Comparison of ENCODE assay signal across 13 cellular contexts in genomic region chr10:13120786-13121499, GRCh38. TPM values are rescaled to one million over a fixed set of nuclear protein-coding genes. Genes with fewer than 3 reads are reported as not detected.
DNase-seq lines count a peak whose midpoint lies in the region; ATAC-seq and TF ChIP-seq lines count a peak whose summit lies in the region.
"Had no signal": no experiment of that assay in that cellular context is flagged by ENCODE, and none has a peak within 500 bp of the region (broad histone marks: within the 10 kb centered on the region; RNA-seq: fewer than 3 reads in every experiment).

No MANE protein-coding gene starts in this region.

- H3K79me2 ChIP-seq in trophoblast cell (ENCODE audit: control insufficient read depth, insufficient read depth, low read length, poor library complexity), result no peaks in the 10 kb centered on the region

- no peak overlapping the region for H4K8ac ChIP-seq in trophoblast cell (ENCODE audit: low read depth, low read length)

- peak overlapping the region; percentile 2 for H3K27ac Mint-ChIP-seq in glutamatergic neuron (ENCODE audit: unreplicated experiment)
- H3K27ac Mint-ChIP-seq in CD4-positive, alpha-beta memory T cell, result peak overlapping the region in 2 of 7 donors; percentile 27 to 66

- H3K27me3 ChIP-seq in WERI-Rb-1 (ENCODE audit: insufficient read depth, low read depth, severe bottlenecking) (no peaks in the 10 kb centered on the region), trophoblast cell (ENCODE audit: insufficient read depth, low read length) (no peaks in the 10 kb centered on the region)
- no peaks in the 10 kb centered on the region for H3K27me3 ChIP-seq in CD4-positive, alpha-beta memory T cell (ENCODE audit: insufficient read depth, low read length)
- H3K27me3 ChIP-seq: adrenal gland, tibial nerve had no signal

- H3K18ac ChIP-seq in trophoblast cell (ENCODE audit: low read length), result no peak overlapping the region

- H3K79me1 ChIP-seq in trophoblast cell (ENCODE audit: low read length), result no peaks in the 10 kb centered on the region

- WGBS in trophoblast cell (ENCODE audit: extremely low coverage, insufficient coverage, insufficient read length), result no CpG with 5 or more reads among the region's 10 CpGs

- no peak overlapping the region for H2BK12ac ChIP-seq in trophoblast cell (ENCODE audit: low read length)

- no peak overlapping the region for H4K91ac ChIP-seq in trophoblast cell (ENCODE audit: low read depth, low read length)

- peak overlapping the region; percentile 56 for H3K27ac ChIP-seq in WERI-Rb-1
- H3K27ac ChIP-seq in CD4-positive, alpha-beta memory T cell (ENCODE audit: low read depth, low read length), result no peak overlapping the region
- no peak overlapping the region for H3K27ac ChIP-seq in trophoblast cell (ENCODE audit: low read depth, low read length)
- H3K27ac ChIP-seq: adrenal gland, tibial nerve had no signal

- H2AK5ac ChIP-seq in trophoblast cell (ENCODE audit: low read length), result no peak overlapping the region

- POLR2A ChIA-PET in CD4-positive, alpha-beta memory T cell (lab: Charles Lee; ENCODE audit: partially characterized antibody), result interaction anchor here (0.7 kb wide), 1 partner anchor 211 kb away, joined by 3 read pairs; no protein-coding TSS in a partner anchor

- H3K9ac ChIP-seq in trophoblast cell (ENCODE audit: low read length), result no peak overlapping the region

- no peak overlapping the region for H2AFZ ChIP-seq in trophoblast cell (ENCODE audit: insufficient read depth, low read length, poor library complexity)

- H3K27me3 Mint-ChIP-seq in glutamatergic neuron (ENCODE audit: unreplicated experiment), result peaks cover 2% of the 10 kb centered on the region
- H3K27me3 Mint-ChIP-seq in CD4-positive, alpha-beta memory T cell, result no peaks in the 10 kb centered on the region

- intact Hi-C loops in Right ventricle myocardium superior (cut with DNase I), result no loop called here
- intact Hi-C loops in cardiac septum (cut with DNase I), result no loop called here
- intact Hi-C loops in CD4-positive, alpha-beta memory T cell (cut with micrococcal nuclease), result no loop called here

- H3K4ac ChIP-seq in trophoblast cell (ENCODE audit: low read depth, low read length), result no peak overlapping the region

- no peak overlapping the region; the same call in 1 of the 2 replicates for H3K4me3 ChIP-seq in WERI-Rb-1 (ENCODE audit: low read depth, low read length)
- H3K4me3 ChIP-seq in CD4-positive, alpha-beta memory T cell (ENCODE audit: low read length in 2 of 2), result no peak overlapping the region
- no peak overlapping the region for H3K4me3 ChIP-seq in trophoblast cell (ENCODE audit: low read depth, low read length)
- H3K4me3 ChIP-seq: adrenal gland, tibial nerve had no signal

- H3K14ac ChIP-seq in trophoblast cell (ENCODE audit: low read length), result no peak overlapping the region

- TF ChIP-seq CTCF in WERI-Rb-1 (IDR thresholded peaks at IDR 0.05; ENCODE audit: low read depth, low read length) (no peak), glutamatergic neuron (IDR thresholded peaks at IDR 0.05; ENCODE audit: partially characterized antibody, unreplicated experiment) (no peak)

- H4K12ac ChIP-seq in trophoblast cell (ENCODE audit: low read depth, low read length), result no peak overlapping the region

- H3K4me1 Mint-ChIP-seq in glutamatergic neuron (ENCODE audit: low read depth, unreplicated experiment), result no peaks in the 10 kb centered on the region
- peaks cover 14 to 35% (median 18%) of the 10 kb centered on the region in 4 donors for H3K4me1 Mint-ChIP-seq in CD4-positive, alpha-beta memory T cell

- ATAC-seq in Right ventricle myocardium superior (ENCODE audit: poor library complexity), result peak; percentile 60

- no peaks in the 10 kb centered on the region for H3K9me3 ChIP-seq in WERI-Rb-1 (ENCODE audit: severe bottlenecking)
- no peaks in the 10 kb centered on the region for H3K9me3 ChIP-seq in CD4-positive, alpha-beta memory T cell (ENCODE audit: control insufficient read depth in 1 of 2, low read length in 2 of 2)
- no peaks in the 10 kb centered on the region for H3K9me3 ChIP-seq in trophoblast cell (ENCODE audit: insufficient read depth, low read depth, low read length)
- H3K9me3 ChIP-seq: adrenal gland, tibial nerve had no signal

- no peaks in the 10 kb centered on the region; the same call in 1 of the 2 replicates for H3K36me3 ChIP-seq in WERI-Rb-1
- H3K36me3 ChIP-seq in CD4-positive, alpha-beta memory T cell (ENCODE audit: insufficient read depth, low read length), result peaks cover 82% of the 10 kb centered on the region
- peaks cover 18 to 25% of the 10 kb centered on the region in 2 experiments for H3K36me3 ChIP-seq in trophoblast cell (ENCODE audit: control insufficient read depth in 1 of 2, insufficient read depth in 2 of 2, low read length in 2 of 2)

- H3K4me1 ChIP-seq in CD4-positive, alpha-beta memory T cell (ENCODE audit: insufficient read depth, low read length), result peaks cover 13% of the 10 kb centered on the region
- no peaks in the 10 kb centered on the region for H3K4me1 ChIP-seq in trophoblast cell (ENCODE audit: control insufficient read depth in 1 of 2, insufficient read depth in 2 of 2, low read length in 2 of 2)

- DNase-seq in Right ventricle myocardium superior, result no peak
- no peak for DNase-seq in cardiac septum (ENCODE audit: low spot score)
- DNase-seq in WERI-Rb-1, result peak; percentile 58
- DNase-seq in glutamatergic neuron, result no peak
- DNase-seq in stromal cell of bone marrow (ENCODE audit: low read depth), result peak; percentile 22
- no peak for DNase-seq in CD4-positive, alpha-beta memory T cell
- DNase-seq in NCI-H1048 (lab: John Stamatoyannopoulos, UW), result no peak
- DNase-seq in trophoblast cell, result no peak
- DNase-seq: activated CD4-positive, alpha-beta T cell treated with anti-CD3 and anti-CD28 coated beads for 48 hours; adrenal gland; NCI-H2029 treated with DMSO at 0.1 percent for 48 hours; stimulated activated CD4-positive, alpha-beta T cell treated with anti-CD3 and anti-CD28 coated beads, Interleukin-2, amount 100 ng/mL, for 24 hours had no signal

- H2BK120ac ChIP-seq in trophoblast cell (ENCODE audit: insufficient read depth, low read length, poor library complexity), result no peak overlapping the region

- H3K23ac ChIP-seq in trophoblast cell (ENCODE audit: low read length), result no peak overlapping the region

- no peak overlapping the region for H3K4me2 ChIP-seq in trophoblast cell (ENCODE audit: low read length)

- peaks cover 12% of the 10 kb centered on the region for H3K36me3 Mint-ChIP-seq in glutamatergic neuron (ENCODE audit: unreplicated experiment)
- peaks cover 88 to 89% of the 10 kb centered on the region in 2 donors for H3K36me3 Mint-ChIP-seq in CD4-positive, alpha-beta memory T cell

- CTCF ChIA-PET in CD4-positive, alpha-beta memory T cell (lab: Charles Lee; ENCODE audit: partially characterized antibody), result interaction anchor here (1.3 kb wide), 1 partner anchor 22 kb away, joined by 5 read pairs; the partner anchor contains the start of gene OPTN

- H3K9me3 Mint-ChIP-seq in glutamatergic neuron (ENCODE audit: unreplicated experiment), result no peaks in the 10 kb centered on the region
- H3K9me3 Mint-ChIP-seq in CD4-positive, alpha-beta memory T cell, result no peaks in the 10 kb centered on the region

- H2BK5ac ChIP-seq in trophoblast cell (ENCODE audit: low read depth, low read length, poor library complexity), result no peak overlapping the region

- H3K4me3 Mint-ChIP-seq in glutamatergic neuron (ENCODE audit: unreplicated experiment), result no peak overlapping the region
- no peak overlapping the region for H3K4me3 Mint-ChIP-seq in CD4-positive, alpha-beta memory T cell

RNA-seq across cellular contexts. Expression of gene OPTN, which starts 21.0 kb away (rescaled TPM):
- total RNA-seq in Right ventricle myocardium superior, result 149 TPM
- total RNA-seq in cardiac septum, result 126 TPM
- total RNA-seq in glutamatergic neuron (ENCODE audit: unreplicated experiment), result 90.6 TPM
- 100 to 1,000 TPM; 148 TPM for total RNA-seq in CD4-positive, alpha-beta memory T cell
- 100 to 1,000 TPM in 1 of 2 donors, 10 to 100 TPM in 1; 40.3 to 101 TPM for polyA plus RNA-seq in CD4-positive, alpha-beta memory T cell
- polyA plus RNA-seq in trophoblast cell (2013), result 28.7 and 29.8 TPM in 2 replicates

RNA-seq across cellular contexts. Expression of gene MCM10, which starts 40.4 kb away (rescaled TPM):
- total RNA-seq in Right ventricle myocardium superior, result 0.30 TPM
- 0.22 TPM for total RNA-seq in cardiac septum
- 5.0 TPM for total RNA-seq in glutamatergic neuron (ENCODE audit: unreplicated experiment)
- total RNA-seq in CD4-positive, alpha-beta memory T cell, result under 1 TPM in 1 of 2 experiments, not detected in 1; 0.17 TPM
- not detected for polyA plus RNA-seq in CD4-positive, alpha-beta memory T cell
- 12.6 and 14.3 TPM in 2 replicates for polyA plus RNA-seq in trophoblast cell (2013)

Comparison
In these comparisons a context has a peak if more than half of its experiments do, and no peak if none do; other contexts are left out.
1. DNase-seq: peak in WERI-Rb-1 (single experiment) and stromal cell of bone marrow (single experiment); none in Right ventricle myocardium superior (single experiment), cardiac septum (single experiment), glutamatergic neuron (single experiment), CD4-positive, alpha-beta memory T cell (0 of 5), NCI-H1048 (single experiment) and trophoblast cell (0 of 2).